Comparison of ENCODE assay signal across 22 cellular contexts in the genomic region with DNA sequence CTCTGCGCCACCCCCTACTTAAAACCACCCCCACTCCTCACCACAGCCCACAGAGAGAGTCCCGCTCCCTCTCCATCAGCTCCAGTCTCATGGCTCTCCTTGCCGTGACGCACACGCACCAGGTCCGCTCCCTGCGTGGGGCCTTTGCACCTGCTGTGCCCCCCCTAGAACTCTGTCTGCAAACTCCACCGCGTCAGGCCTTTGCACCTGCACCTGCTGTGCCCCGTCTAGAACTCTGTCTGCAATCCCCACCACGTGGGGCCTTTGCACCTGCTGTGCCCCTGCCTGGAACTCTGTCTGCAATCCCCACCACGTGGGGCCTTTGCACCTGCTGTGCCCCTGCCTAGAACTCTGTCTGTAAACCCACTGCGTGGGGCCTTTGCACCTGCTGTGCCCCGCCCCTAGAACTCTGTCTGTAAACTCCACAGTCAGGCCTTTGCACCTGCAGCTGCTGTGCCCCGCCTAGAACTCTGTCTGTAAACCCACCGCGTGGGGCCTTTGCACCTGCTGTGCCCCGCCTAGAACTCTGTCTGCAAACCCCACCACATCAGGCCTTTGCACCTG. TPM values are rescaled to one million over a fixed set of nuclear protein-coding genes. Genes with fewer than 3 reads are reported as not detected.
A peak's percentile ranks its signal among the peaks of the same experiment; 100 is the strongest.
DNase-seq lines count a peak whose midpoint lies in the region; TF ChIP-seq lines count a peak whose summit lies in the region.
"Had no signal": no experiment of that assay in that cellular context is flagged by ENCODE, and none has a peak within 500 bp of the region (broad histone marks: within the 10 kb centered on the region; RNA-seq: fewer than 3 reads in every experiment).

No MANE protein-coding gene starts in this region.

- H3K9me3 ChIP-seq in colonic mucosa (no peaks in the 10 kb centered on the region), ascending aorta (no peaks in the 10 kb centered on the region)
- H3K9me3 ChIP-seq: HAP-1, MG63, SJCRH30 had no signal

- no peak overlapping the region for H3K9ac ChIP-seq in colonic mucosa (ENCODE audit: low read depth in 2 of 2, low read length in 2 of 2)

- DNase-seq in NCI-H146 (lab: John Stamatoyannopoulos, UW) (peak; percentile 31), NCI-H146 treated with DMSO at 0.1 percent for 48 hours (lab: John Stamatoyannopoulos, UW; ENCODE audit: unreplicated experiment) (no peak), H7 (peak; percentile 49), colonic mucosa (peak; percentile 50), progenitor cell of endocrine pancreas (ENCODE audit: low spot score, unreplicated experiment) (no peak), dermis blood vessel endothelial cell (no peak), ascending aorta (ENCODE audit: low spot score in 2 of 2) (no peak)
- no peak for DNase-seq in stimulated activated CD8-positive, alpha-beta memory T cell treated with anti-CD3 and anti-CD28 coated beads, Interleukin-4, amount 100 ng/mL, for 48 hours
- DNase-seq: GDM1, Kasumi-1, MG63, NCI-H1092, NCI-H1694, NCI-H2081 treated with DMSO at 0.1 percent for 48 hours, NCI-H82, PC-3, SJCRH30 had no signal

- H3K27ac ChIP-seq in colonic mucosa (no peak overlapping the region), ascending aorta (no peak overlapping the region)
- H3K27ac ChIP-seq: 22Rv1, SJCRH30 had no signal

- intact Hi-C loops in colonic mucosa (cut with DNase I) (no loop called here), ascending aorta (cut with DNase I) (no loop called here)

- H3K36me3 ChIP-seq in H7 (replicated peaks; ENCODE audit: control insufficient read depth, insufficient read depth, low read length) (no peaks in the 10 kb centered on the region), colonic mucosa (no peaks in the 10 kb centered on the region), ascending aorta (no peaks in the 10 kb centered on the region)
- H3K36me3 ChIP-seq: HAP-1, MG63, SJCRH30 had no signal

- no peak for TF ChIP-seq CTCF in colonic mucosa (IDR thresholded peaks at IDR 0.05)
- no peak for TF ChIP-seq CTCF in progenitor cell of endocrine pancreas (IDR thresholded peaks at IDR 0.05; ENCODE audit: unreplicated experiment)
- no peak for TF ChIP-seq CTCF in ascending aorta (IDR thresholded peaks at IDR 0.05)

- H3K27me3 Mint-ChIP-seq in progenitor cell of endocrine pancreas: no peaks in the 10 kb centered on the region

- peaks cover 29% of the 10 kb centered on the region for H3K36me3 Mint-ChIP-seq in progenitor cell of endocrine pancreas (ENCODE audit: insufficient read depth)
- H3K36me3 Mint-ChIP-seq: CD14-positive monocyte had no signal

- no peak overlapping the region for H3K4me3 Mint-ChIP-seq in progenitor cell of endocrine pancreas (ENCODE audit: low read depth)

- peaks cover 4% of the 10 kb centered on the region for H3K4me1 Mint-ChIP-seq in progenitor cell of endocrine pancreas (ENCODE audit: low read depth)

- H3K27me3 ChIP-seq in H7 (ENCODE audit: control insufficient read depth, insufficient read depth, low read length): peaks cover 12% of the 10 kb centered on the region
- no peaks in the 10 kb centered on the region for H3K27me3 ChIP-seq in colonic mucosa
- H3K27me3 ChIP-seq in ascending aorta: no peaks in the 10 kb centered on the region
- H3K27me3 ChIP-seq: MG63, SJCRH30 had no signal

- H3K4me3 ChIP-seq in H7 (ENCODE audit: insufficient read depth, low read depth, low read length) (no peak overlapping the region), colonic mucosa (no peak overlapping the region), ascending aorta (no peak overlapping the region)
- H3K4me3 ChIP-seq: HAP-1, MG63, SJCRH30 had no signal

- no peaks in the 10 kb centered on the region for H3K4me1 ChIP-seq in colonic mucosa
- peaks cover 0 to 4% of the 10 kb centered on the region in 2 donors for H3K4me1 ChIP-seq in ascending aorta
- H3K4me1 ChIP-seq: HAP-1, SJCRH30 had no signal

- peak overlapping the region; percentile 45 for H3K27ac Mint-ChIP-seq in progenitor cell of endocrine pancreas

- no peaks in the 10 kb centered on the region for H3K9me3 Mint-ChIP-seq in progenitor cell of endocrine pancreas (ENCODE audit: low read depth)

RNA-seq across cellular contexts. Expression of a gene that starts 4.2 kb away (rescaled TPM):
- total RNA-seq in H7 (2014; rRNA removed; shearing (Covaris generic)): 5.3 and 6.9 TPM in 2 replicates
- total RNA-seq in colonic mucosa: 1 to 10 TPM; 2.7 to 9.5 TPM
- 159 TPM in 2 replicates for total RNA-seq in progenitor cell of endocrine pancreas
- total RNA-seq in dermis blood vessel endothelial cell: 8.3 and 11.3 TPM in 2 replicates
- total RNA-seq in ascending aorta: 51.2 TPM

RNA-seq across cellular contexts. Expression of a gene that starts 39.7 kb away (rescaled TPM):
- 0.70 TPM in 1 of 2 replicates, not detected in the other for total RNA-seq in H7 (2014; rRNA removed; shearing (Covaris generic))
- total RNA-seq in colonic mucosa: 1 to 10 TPM; 4.5 to 7.3 TPM
- total RNA-seq in progenitor cell of endocrine pancreas: 0.77 and 1.0 TPM in 2 replicates
- 0.09 and 0.34 TPM in 2 replicates for total RNA-seq in dermis blood vessel endothelial cell
- total RNA-seq in ascending aorta: not detected
- total RNA-seq: Daoy, NCI-H460 had no signal

RNA-seq across cellular contexts. Expression of a gene that starts 47.7 kb away (rescaled TPM):
- 9.2 and 13.9 TPM in 2 replicates for total RNA-seq in H7 (2014; rRNA removed; shearing (Covaris generic))
- total RNA-seq in colonic mucosa: under 1 TPM; 0.52 to 0.96 TPM
- 13.2 and 13.8 TPM in 2 replicates for total RNA-seq in progenitor cell of endocrine pancreas
- 1.9 and 5.9 TPM in 2 replicates for total RNA-seq in dermis blood vessel endothelial cell
- 5.7 TPM for total RNA-seq in ascending aorta
- total RNA-seq: Daoy had no signal

RNA-seq across cellular contexts. Expression of a gene that starts 50.7 kb away (rescaled TPM):
- total RNA-seq in H7 (2014; rRNA removed; shearing (Covaris generic)): 13.7 and 18.1 TPM in 2 replicates
- total RNA-seq in colonic mucosa (10 to 100 TPM; 13.3 to 14.4 TPM), progenitor cell of endocrine pancreas (16.4 and 18.0 TPM in 2 replicates), dermis blood vessel endothelial cell (35.6 and 74.0 TPM in 2 replicates), ascending aorta (89.2 TPM)

Comparison
In these comparisons a context has a peak if more than half of its experiments do, and no peak if none do; other contexts are left out.
1. DNase-seq: peak in NCI-H146 (single experiment), H7 (single experiment) and colonic mucosa (single experiment); none in NCI-H146 treated with DMSO at 0.1 percent for 48 hours (single experiment), progenitor cell of endocrine pancreas (single experiment), dermis blood vessel endothelial cell (single experiment), ascending aorta (0 of 2) and stimulated activated CD8-positive, alpha-beta memory T cell treated with anti-CD3 and anti-CD28 coated beads, Interleukin-4, amount 100 ng/mL, for 48 hours (single experiment).